In the genomic region with DNA sequence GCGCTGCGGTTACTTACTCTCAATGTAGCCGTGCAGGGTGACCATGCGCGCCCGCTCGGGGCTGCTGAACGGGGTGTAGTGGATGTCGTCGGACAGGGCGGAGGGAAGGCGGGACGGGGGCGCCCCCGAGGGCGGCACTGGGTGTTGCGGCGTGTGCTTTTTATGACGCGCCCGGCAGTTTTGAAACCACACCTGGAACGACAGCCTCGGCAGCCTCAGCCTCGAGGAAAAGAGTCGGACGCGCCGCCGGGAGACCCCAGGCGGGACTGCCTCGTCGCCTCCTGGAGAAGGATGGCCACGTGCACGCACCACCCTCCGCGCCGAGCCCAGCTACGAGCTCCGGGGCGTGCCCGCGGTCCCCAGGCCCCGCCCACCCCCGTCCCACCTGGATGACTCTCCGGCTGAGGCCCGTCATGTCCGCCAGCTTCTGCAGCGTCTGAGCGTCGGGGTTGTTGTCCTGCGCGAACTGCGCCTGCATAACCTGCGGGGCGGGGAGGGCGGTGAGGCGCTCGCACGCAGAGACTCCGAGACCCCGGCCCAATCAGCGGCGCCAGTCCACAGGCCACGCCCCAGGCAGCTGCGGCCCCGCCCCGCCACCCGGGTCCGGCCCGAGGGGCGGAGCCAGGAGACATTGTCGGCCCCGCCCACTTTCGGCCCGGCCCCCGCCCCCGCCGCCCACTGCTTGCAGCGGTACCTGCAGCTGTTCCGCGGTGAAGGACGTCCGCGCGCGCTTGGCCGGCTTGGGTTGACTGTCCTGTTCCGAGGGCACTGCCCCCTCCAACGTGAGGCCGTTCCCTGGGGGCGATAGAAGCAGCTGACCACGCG, we compare ENCODE assay signal across 8 cellular contexts.
DNase-seq lines count a peak whose midpoint lies in the region; ATAC-seq lines count a peak whose summit lies in the region.

No MANE protein-coding gene starts in this region.

- peaks cover 46% of the 10 kb centered on the region for H3K27me3 Mint-ChIP-seq in memory B cell

- peak overlapping the region; percentile 67 for H3K4me3 ChIP-seq in ACC112 (ENCODE audit: low read depth, low read length)

- ATAC-seq in GM19467 (IDR thresholded peaks at IDR 0.05; ENCODE audit: unreplicated experiment) (peak; percentile 52), memory B cell (ENCODE audit: low read depth) (peak; percentile 71), GM21825 (IDR thresholded peaks at IDR 0.05; ENCODE audit: unreplicated experiment) (no peak)

- H3K4me1 Mint-ChIP-seq in memory B cell = peaks cover 13% of the 10 kb centered on the region

- peak overlapping the region; percentile 67 for H3K4me3 Mint-ChIP-seq in memory B cell

- H3K36me3 Mint-ChIP-seq in memory B cell = no peaks in the 10 kb centered on the region

- no peaks in the 10 kb centered on the region for H3K9me3 Mint-ChIP-seq in memory B cell

- no peak overlapping the region for H3K27ac ChIP-seq in ACC112 (ENCODE audit: low read depth, low read length)

- peaks cover 48% of the 10 kb centered on the region for H3K27me3 ChIP-seq in ACC112 (ENCODE audit: insufficient read depth, low read length)

- no peaks in the 10 kb centered on the region for H3K36me3 ChIP-seq in ACC112 (ENCODE audit: insufficient read depth, low read length)

- no peaks in the 10 kb centered on the region for H3K79me2 ChIP-seq in ACC112 (ENCODE audit: control insufficient read depth, insufficient read depth, low read length, unreplicated experiment)

- DNase-seq in NCI-H1092 treated with DMSO at 0.1 percent for 48 hours (lab: John Stamatoyannopoulos, UW) = peak; percentile 74
- peak in 4 of 5 experiments; percentile 5 to 77 (median 28) for DNase-seq in T-helper 2 cell
- peak; percentile 24 for DNase-seq in central memory CD4-positive, alpha-beta T cell
- DNase-seq in memory B cell (ENCODE audit: low spot score in 2 of 2) = peak in 1 of 2 donors; percentile 20
- peak; percentile 26 for DNase-seq in stimulated activated CD8-positive, alpha-beta memory T cell treated with anti-CD3 and anti-CD28 coated beads, Interleukin-4, amount 100 ng/mL, for 24 hours (ENCODE audit: low read depth)

- H3K27ac Mint-ChIP-seq in memory B cell = no peak overlapping the region

- peaks cover 13% of the 10 kb centered on the region for H3K4me1 ChIP-seq in ACC112 (ENCODE audit: control insufficient read depth, insufficient read depth, low read length, unreplicated experiment)

- peak overlapping the region; percentile 84 for H2AFZ ChIP-seq in ACC112 (ENCODE audit: low read length, unreplicated experiment)
